ENCODE assay signal across 16 cellular contexts in genomic region chrX:54865208-54865607, GRCh38. TPM values are rescaled to one million over a fixed set of nuclear protein-coding genes. Genes with fewer than 3 reads are reported as not detected.
DNase-seq lines count a peak whose midpoint lies in the region; ATAC-seq, FAIRE-seq and TF ChIP-seq lines count a peak whose summit lies in the region.
"Had no signal": no experiment of that assay in that cellular context is flagged by ENCODE, and none has a peak within 500 bp of the region (broad histone marks: within the 10 kb centered on the region; RNA-seq: fewer than 3 reads in every experiment).

No MANE protein-coding gene starts in this region.

- FAIRE-seq in GM12892 (lab: Jason Lieb, UNC), result peak; percentile 33
- FAIRE-seq: HTR-8/SVneo had no signal

- ATAC-seq in activated B cell treated with CpG ODN at 0.5 μM for 24 hours (ENCODE audit: low read depth) (peak; percentile 25), left ventricle myocardium superior (no peak), GM18868 (IDR thresholded peaks at IDR 0.05; ENCODE audit: unreplicated experiment) (no peak)
- ATAC-seq: CD8-positive, alpha-beta T cell had no signal

- no peak for TF ChIP-seq CTCF in activated B cell treated with CpG ODN at 0.5 μM for 24 hours (IDR thresholded peaks at IDR 0.05)

- H3K27me3 Mint-ChIP-seq in activated B cell treated with CpG ODN at 0.5 μM for 24 hours, result peaks cover 5% of the 10 kb centered on the region

- intact Hi-C loops in activated B cell treated with CpG ODN at 0.5 μM for 24 hours (cut with micrococcal nuclease) (no loop called here), left ventricle myocardium superior (cut with micrococcal nuclease) (no loop called here)

- no peak overlapping the region for H3K4me3 Mint-ChIP-seq in activated B cell treated with CpG ODN at 0.5 μM for 24 hours
- H3K4me3 Mint-ChIP-seq: CD8-positive, alpha-beta T cell; IgD-negative memory B cell had no signal

- peaks cover 8% of the 10 kb centered on the region for H3K4me1 Mint-ChIP-seq in activated B cell treated with CpG ODN at 0.5 μM for 24 hours

- H3K27ac Mint-ChIP-seq in activated B cell treated with CpG ODN at 0.5 μM for 24 hours, result no peak overlapping the region
- H3K27ac Mint-ChIP-seq: CD8-positive, alpha-beta T cell; IgD-negative memory B cell had no signal

- DNase-seq in DMS 273 (lab: John Stamatoyannopoulos, UW; ENCODE audit: unreplicated experiment), result peak; percentile 17
- no peak for DNase-seq in DMS 273 treated with DMSO at 0.1 percent for 48 hours (lab: John Stamatoyannopoulos, UW)
- DNase-seq in GM12892 (ENCODE audit: insufficient read length), result no peak
- DNase-seq in NCI-H2171 (lab: John Stamatoyannopoulos, UW), result peak; percentile 2
- no peak for DNase-seq in activated B cell treated with CpG ODN at 0.5 μM for 24 hours
- no peak for DNase-seq in NCI-H2196 (lab: John Stamatoyannopoulos, UW; ENCODE audit: unreplicated experiment)
- DNase-seq in left ventricle myocardium superior, result no peak
- DNase-seq: CD8-positive, alpha-beta T cell; EL; NCI-H2081 treated with DMSO at 0.1 percent for 48 hours; NK-92 treated with Interleukin-12 subunit alpha and Interleukin-12 subunit beta, amount 100 ng/mL, for 24 hours; SJCRH30; T-helper 2 cell had no signal

- H3K36me3 Mint-ChIP-seq in activated B cell treated with CpG ODN at 0.5 μM for 24 hours (ENCODE audit: low read depth), result no peaks in the 10 kb centered on the region
- H3K36me3 Mint-ChIP-seq: CD8-positive, alpha-beta T cell; IgD-negative memory B cell had no signal

- POLR2A ChIA-PET in activated B cell treated with CpG ODN at 0.5 μM for 24 hours (lab: Charles Lee), result no interaction called here

- TF ChIP-seq POLR2A in GM12892 (IDR thresholded peaks at IDR 0.05; ENCODE audit: low read depth, low read length), result no peak

- peaks cover 4% of the 10 kb centered on the region for H3K9me3 Mint-ChIP-seq in activated B cell treated with CpG ODN at 0.5 μM for 24 hours

- CTCF ChIA-PET in activated B cell treated with CpG ODN at 0.5 μM for 24 hours (lab: Charles Lee), result no interaction called here

RNA-seq across cellular contexts. Expression of gene TRO, which starts 55.4 kb away (rescaled TPM):
- polyA plus RNA-seq in GM12892 (2012; ENCODE audit: missing spikeins), result 0.57 TPM
- total RNA-seq in activated B cell treated with CpG ODN at 0.5 μM for 24 hours, result 2.6 TPM in 2 replicates
- 2.1 TPM for total RNA-seq in left ventricle myocardium superior

RNA-seq across cellular contexts. Expression of gene MAGED2, which starts 57.7 kb away (rescaled TPM):
- polyA plus RNA-seq in GM12892 (2012; ENCODE audit: missing spikeins), result 27.2 TPM
- 44.0 and 49.4 TPM in 2 replicates for total RNA-seq in activated B cell treated with CpG ODN at 0.5 μM for 24 hours
- 60.3 TPM for total RNA-seq in left ventricle myocardium superior

Comparison
In these comparisons a context has a peak if more than half of its experiments do, and no peak if none do; other contexts are left out.
1. DNase-seq: peak in DMS 273 (single experiment) and NCI-H2171 (single experiment); none in DMS 273 treated with DMSO at 0.1 percent for 48 hours (single experiment), GM12892 (single experiment), activated B cell treated with CpG ODN at 0.5 μM for 24 hours (single experiment), NCI-H2196 (single experiment) and left ventricle myocardium superior (single experiment).